Comparison of ENCODE assay signal across 14 cellular contexts in the genomic region with DNA sequence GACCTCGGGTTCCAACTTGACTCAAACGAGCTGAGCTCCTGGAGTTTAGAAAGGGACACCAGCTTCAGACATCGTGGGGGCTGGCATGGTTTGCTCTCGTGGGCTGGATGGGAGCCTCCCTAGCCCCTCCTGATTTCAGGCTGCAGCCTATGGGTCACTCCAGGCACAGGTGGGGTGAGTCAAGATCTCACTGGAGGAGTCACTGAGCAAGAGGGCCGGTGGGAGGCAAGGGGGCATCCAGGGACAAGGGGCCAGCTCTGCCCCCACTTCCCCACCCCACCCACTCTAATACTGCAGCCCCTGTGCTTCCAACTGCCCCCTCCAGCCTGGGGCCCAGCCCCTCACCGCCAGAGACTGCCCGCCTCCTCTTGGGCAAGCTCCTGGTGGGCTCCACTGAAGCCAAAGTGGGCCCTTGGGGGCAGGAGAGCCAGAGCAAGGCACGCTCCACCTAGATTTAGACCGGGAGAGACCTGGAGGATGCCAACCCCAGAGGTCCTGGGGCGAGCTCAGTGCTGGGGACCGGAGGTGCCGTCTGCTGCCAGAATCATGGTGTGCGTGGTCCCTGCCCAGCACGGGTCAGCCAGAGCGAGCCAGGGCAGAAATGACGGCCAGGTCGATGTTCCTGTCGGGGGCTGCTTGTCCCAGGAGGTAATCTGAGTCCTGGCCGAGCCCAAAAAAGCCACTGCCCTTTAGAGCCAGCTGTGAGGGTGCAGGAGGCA. TPM values are rescaled to one million over a fixed set of nuclear protein-coding genes. Genes with fewer than 3 reads are reported as not detected.
A peak's percentile ranks its signal among the peaks of the same experiment; 100 is the strongest.
DNase-seq lines count a peak whose midpoint lies in the region; ATAC-seq and TF ChIP-seq lines count a peak whose summit lies in the region.
"Had no signal": no experiment of that assay in that cellular context is flagged by ENCODE, and none has a peak within 500 bp of the region (broad histone marks: within the 10 kb centered on the region; RNA-seq: fewer than 3 reads in every experiment).

No MANE protein-coding gene starts in this region.

- no TSS peak for BruUV-seq in Calu3 (replicated peaks; lab: Mats Ljungman, UMichigan)

- no peak for DNase-seq in Calu3
- no peak for DNase-seq in RWPE2 (ENCODE audit: low spot score)
- peak in 2 of 3 donors; percentile 27 to 60 for DNase-seq in mucosa of descending colon
- no peak for DNase-seq in tibial nerve (ENCODE audit: low spot score in 2 of 2)
- no peak for DNase-seq in middle frontal gyrus (ENCODE audit: extremely low spot score, low spot score)
- DNase-seq in SHP77 (lab: John Stamatoyannopoulos, UW): no peak
- DNase-seq: amygdala; foreskin melanocyte; NCI-H2227 treated with DMSO at 0.1 percent for 48 hours; stimulated activated CD4-positive, alpha-beta T cell treated with anti-CD3 and anti-CD28 coated beads, Interleukin-4, amount 100 ng/mL, for 24 hours; stimulated activated naive B cell treated with anti-CD40 and anti-IgM and Interleukin-4, amounts not matched to agents 10 μg/mL and 1 μg/mL and 100 μg/mL, for 72 hours; T-helper 1 cell had no signal

- H3K9me3 Mint-ChIP-seq in Calu3 (ENCODE audit: low read depth, unreplicated experiment): no peaks in the 10 kb centered on the region
- H3K9me3 Mint-ChIP-seq: stimulated activated naive B cell treated with anti-CD40 and anti-IgM and Interleukin-4, amounts not matched to agents 10 μg/mL and 1 μg/mL and 100 μg/mL, for 72 hours had no signal

- H3K27me3 ChIP-seq in RWPE2 (ENCODE audit: insufficient read depth, poor library complexity, severe bottlenecking): no peaks in the 10 kb centered on the region
- no peaks in the 10 kb centered on the region for H3K27me3 ChIP-seq in tibial nerve

- no peaks in the 10 kb centered on the region for H3K27me3 Mint-ChIP-seq in Calu3 (ENCODE audit: unreplicated experiment)
- H3K27me3 Mint-ChIP-seq: stimulated activated naive B cell treated with anti-CD40 and anti-IgM and Interleukin-4, amounts not matched to agents 10 μg/mL and 1 μg/mL and 100 μg/mL, for 72 hours had no signal

- H3K9me3 ChIP-seq in RWPE2 (ENCODE audit: severe bottlenecking) (no peaks in the 10 kb centered on the region), mucosa of descending colon (no peaks in the 10 kb centered on the region), tibial nerve (no peaks in the 10 kb centered on the region)
- H3K9me3 ChIP-seq: prostate gland had no signal

- H3K4me1 Mint-ChIP-seq in Calu3 (ENCODE audit: low read depth, unreplicated experiment): peaks cover 13% of the 10 kb centered on the region

- peaks cover 71% of the 10 kb centered on the region for H3K4me1 ChIP-seq in RWPE2 (ENCODE audit: insufficient read depth, poor library complexity, severe bottlenecking)
- peaks cover 61% of the 10 kb centered on the region for H3K4me1 ChIP-seq in mucosa of descending colon (ENCODE audit: low read depth)
- peaks cover 1 to 93% (median 63%) of the 10 kb centered on the region in 4 donors for H3K4me1 ChIP-seq in tibial nerve

- TF ChIP-seq CTCF in Calu3 (IDR thresholded peaks at IDR 0.05; ENCODE audit: unreplicated experiment): no peak
- no peak for TF ChIP-seq CTCF in RWPE2 (IDR thresholded peaks at IDR 0.05; ENCODE audit: poor library complexity, severe bottlenecking)
- no peak for TF ChIP-seq CTCF in mucosa of descending colon (IDR thresholded peaks at IDR 0.05)
- no peak for TF ChIP-seq CTCF in tibial nerve (IDR thresholded peaks at IDR 0.05)

- no peak for TF ChIP-seq POLR2A in tibial nerve (IDR thresholded peaks at IDR 0.05)

- WGBS in tibial nerve, 2 donors: 68 to 78% methylated on average over 16 of the region's 19 CpGs

- ATAC-seq in RWPE2 (ENCODE audit: low read depth): no peak
- no peak for ATAC-seq in mucosa of descending colon
- ATAC-seq in GM21528 (IDR thresholded peaks at IDR 0.05; ENCODE audit: low FRiP score, unreplicated experiment): no peak
- ATAC-seq: stimulated activated naive B cell treated with anti-CD40 and anti-IgM and Interleukin-4, amounts not matched to agents 10 μg/mL and 1 μg/mL and 100 μg/mL, for 72 hours had no signal

- no peak overlapping the region for H3K27ac Mint-ChIP-seq in Calu3 (ENCODE audit: unreplicated experiment)

- H3K36me3 ChIP-seq in RWPE2 (ENCODE audit: low read depth) (peaks cover 89% of the 10 kb centered on the region), mucosa of descending colon (ENCODE audit: low read depth) (no peaks in the 10 kb centered on the region), tibial nerve (peaks cover 0 to 27% (median 0%) of the 10 kb centered on the region in 3 donors)
- H3K36me3 ChIP-seq: prostate gland had no signal

- CTCF ChIA-PET in Calu3 (lab: Charles Lee): interaction anchor here (0.6 to 1.6 kb wide), 7 partner anchors 11 to 401 kb away, joined by 3 to 6 read pairs (median 3); no protein-coding TSS in a partner anchor

- intact Hi-C loops in Calu3 (cut with micrococcal nuclease; ENCODE audit: unreplicated experiment) (no loop called here), mucosa of descending colon (cut with DNase I, micrococcal nuclease) (loop anchor here in 1 of 2 donors (10.0 kb wide), 1 partner anchor 90 kb away; no protein-coding TSS in a partner anchor)

- H3K4me3 Mint-ChIP-seq in Calu3 (ENCODE audit: low read depth, unreplicated experiment): peak overlapping the region; percentile 36
- H3K4me3 Mint-ChIP-seq: stimulated activated naive B cell treated with anti-CD40 and anti-IgM and Interleukin-4, amounts not matched to agents 10 μg/mL and 1 μg/mL and 100 μg/mL, for 72 hours had no signal

- H3K4me3 ChIP-seq in RWPE2 (ENCODE audit: severe bottlenecking) (no peak overlapping the region), mucosa of descending colon (no peak overlapping the region), tibial nerve (no peak overlapping the region)
- H3K4me3 ChIP-seq: prostate gland had no signal

- peak overlapping the region; percentile 91 for H3K27ac ChIP-seq in RWPE2 (ENCODE audit: poor library complexity, severe bottlenecking)
- H3K27ac ChIP-seq in tibial nerve: peak overlapping the region in 3 of 4 donors; percentile 73 to 91 (median 74)

- TF ChIP-seq EP300 in tibial nerve (IDR thresholded peaks at IDR 0.05): no peak

- peaks cover 53% of the 10 kb centered on the region for H3K36me3 Mint-ChIP-seq in Calu3 (ENCODE audit: insufficient read depth, unreplicated experiment)

RNA-seq across cellular contexts. Expression of a gene that starts 6.4 kb away (rescaled TPM):
- 44.7 and 47.2 TPM in 2 replicates for total RNA-seq in Calu3 (2022)
- 100 to 1,000 TPM in 2 of 3 donors, 10 to 100 TPM in 1; 41.0 to 150 (median 104) TPM for total RNA-seq in mucosa of descending colon
- 10 to 100 TPM; 10.5 to 36.0 (median 21.4) TPM for total RNA-seq in tibial nerve

RNA-seq across cellular contexts. Expression of a gene that starts 22.6 kb away (rescaled TPM):
- total RNA-seq in Calu3 (2022) (69.9 and 76.8 TPM in 2 replicates), mucosa of descending colon (10 to 100 TPM; 41.3 to 46.3 (median 45.4) TPM), tibial nerve (10 to 100 TPM; 33.5 to 91.2 (median 47.9) TPM)

RNA-seq across cellular contexts. Expression of a gene that starts 38.3 kb away (rescaled TPM):
- 157 and 160 TPM in 2 replicates for total RNA-seq in Calu3 (2022)
- 100 to 1,000 TPM; 177 to 221 (median 189) TPM for total RNA-seq in mucosa of descending colon
- 100 to 1,000 TPM in 3 of 4 donors, 10 to 100 TPM in 1; 93.9 to 160 (median 124) TPM for total RNA-seq in tibial nerve

Comparison
In these comparisons a context has a peak if more than half of its experiments do, and no peak if none do; other contexts are left out.
1. DNase-seq: peak in mucosa of descending colon (2 of 3); none in Calu3 (single experiment), RWPE2 (single experiment), tibial nerve (0 of 2), middle frontal gyrus (single experiment) and SHP77 (0 of 2).